Comparison of ENCODE assay signal across 8 cellular contexts in the genomic region with DNA sequence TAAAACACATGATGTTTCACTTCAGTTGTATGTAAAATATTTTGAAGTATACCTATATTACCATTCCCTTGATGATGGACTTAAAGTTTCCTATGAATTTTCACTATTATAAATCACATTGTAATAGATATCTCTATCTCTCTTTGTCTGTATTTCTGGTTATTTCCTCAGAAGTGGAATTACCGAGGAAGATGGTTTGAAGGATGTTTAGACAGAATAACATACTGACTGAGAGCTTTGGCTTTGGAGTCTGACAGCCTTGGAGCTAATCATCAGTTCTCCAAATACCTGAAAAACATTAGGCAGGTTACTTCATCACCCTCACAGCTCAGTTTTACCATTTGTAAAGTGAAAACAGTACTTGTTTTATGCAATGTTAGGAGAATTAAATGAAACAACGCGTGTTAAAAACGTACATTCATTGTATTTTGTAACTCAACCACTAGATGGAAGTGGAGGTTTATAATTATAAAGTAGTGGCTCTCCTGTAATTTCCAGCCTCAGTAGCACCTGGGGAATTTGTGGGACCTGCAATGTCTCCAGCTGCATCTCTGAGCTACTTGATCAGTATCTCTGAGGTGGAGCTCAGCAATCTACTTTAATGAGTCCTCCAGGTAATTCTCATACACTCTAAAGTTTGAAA. TPM values are rescaled to one million over a fixed set of nuclear protein-coding genes. Genes with fewer than 3 reads are reported as not detected.
DNase-seq lines count a peak whose midpoint lies in the region; TF ChIP-seq lines count a peak whose summit lies in the region.

No MANE protein-coding gene starts in this region.

- H3K36me3 Mint-ChIP-seq in HFFc6 (ENCODE audit: low read depth), result no peaks in the 10 kb centered on the region
- H3K36me3 Mint-ChIP-seq in chondrocyte (ENCODE audit: low read depth), result no peaks in the 10 kb centered on the region
- no peaks in the 10 kb centered on the region for H3K36me3 Mint-ChIP-seq in activated CD4-positive, alpha-beta memory T cell treated with anti-CD3 and anti-CD28 coated beads for 36 hours

- POLR2A ChIA-PET in activated CD4-positive, alpha-beta memory T cell treated with anti-CD3 and anti-CD28 coated beads for 36 hours (lab: Charles Lee), result no interaction called here

- DNase-seq in NCI-H510A treated with DMSO at 0.1 percent for 48 hours (lab: John Stamatoyannopoulos, UW) (peak; percentile 65), NCI-H510A (lab: John Stamatoyannopoulos, UW) (no peak), HFFc6 (peak; percentile 43), NCI-H82 (lab: John Stamatoyannopoulos, UW) (peak; percentile 54), chondrocyte (ENCODE audit: low spot score) (no peak), medulla oblongata (ENCODE audit: extremely low spot score) (peak; percentile 38), cerebellar nuclear complex (lab: John Stamatoyannopoulos, UW) (no peak)
- no peak for DNase-seq in activated CD4-positive, alpha-beta memory T cell treated with anti-CD3 and anti-CD28 coated beads for 36 hours

- H3K4me3 Mint-ChIP-seq in HFFc6 (peak overlapping the region; percentile 66; the same call in 1 of the 2 replicates), chondrocyte (ENCODE audit: unreplicated experiment) (no peak overlapping the region)
- no peak overlapping the region for H3K4me3 Mint-ChIP-seq in activated CD4-positive, alpha-beta memory T cell treated with anti-CD3 and anti-CD28 coated beads for 36 hours

- intact Hi-C loops in activated CD4-positive, alpha-beta memory T cell treated with anti-CD3 and anti-CD28 coated beads for 36 hours (cut with micrococcal nuclease), result loop anchor here (1.0 kb wide), 1 partner anchor 36 kb away; a partner anchor contains a TSS

- no peak overlapping the region; the same call in 1 of the 2 replicates for H3K27ac Mint-ChIP-seq in HFFc6
- H3K27ac Mint-ChIP-seq in chondrocyte (ENCODE audit: unreplicated experiment), result no peak overlapping the region
- H3K27ac Mint-ChIP-seq in activated CD4-positive, alpha-beta memory T cell treated with anti-CD3 and anti-CD28 coated beads for 36 hours, result no peak overlapping the region

- H3K4me1 Mint-ChIP-seq in HFFc6 (ENCODE audit: low read depth) (peaks cover 31% of the 10 kb centered on the region), chondrocyte (ENCODE audit: low read depth) (no peaks in the 10 kb centered on the region)
- H3K4me1 Mint-ChIP-seq in activated CD4-positive, alpha-beta memory T cell treated with anti-CD3 and anti-CD28 coated beads for 36 hours (ENCODE audit: low read depth), result no peaks in the 10 kb centered on the region

- TF ChIP-seq CTCF in HFFc6 (IDR thresholded peaks at IDR 0.05) (peak; percentile 82), chondrocyte (IDR thresholded peaks at IDR 0.05) (peak; percentile 89)

- H3K9me3 Mint-ChIP-seq in HFFc6, result no peaks in the 10 kb centered on the region
- H3K9me3 Mint-ChIP-seq in chondrocyte (ENCODE audit: low read depth), result no peaks in the 10 kb centered on the region
- no peaks in the 10 kb centered on the region for H3K9me3 Mint-ChIP-seq in activated CD4-positive, alpha-beta memory T cell treated with anti-CD3 and anti-CD28 coated beads for 36 hours

- H3K27me3 Mint-ChIP-seq in HFFc6 (ENCODE audit: insufficient read depth) (no peaks in the 10 kb centered on the region; the same call in 1 of the 2 replicates), chondrocyte (ENCODE audit: low read depth) (peaks cover 12% of the 10 kb centered on the region)
- H3K27me3 Mint-ChIP-seq in activated CD4-positive, alpha-beta memory T cell treated with anti-CD3 and anti-CD28 coated beads for 36 hours, result peaks cover 3% of the 10 kb centered on the region

- CTCF ChIA-PET in activated CD4-positive, alpha-beta memory T cell treated with anti-CD3 and anti-CD28 coated beads for 36 hours (lab: Charles Lee), result interaction anchor here (0.7 to 1.5 kb wide), 18 partner anchors 9 to 536 kb away, joined by 3 to 7 read pairs (median 3); no protein-coding TSS in a partner anchor

RNA-seq across cellular contexts. Expression of a gene that starts 14.3 kb away (rescaled TPM):
- 1 to 10 TPM in 1 of 6 experiments, under 1 TPM in 4, not detected in 1; 0.15 to 1.3 (median 0.46) TPM for total RNA-seq in HFFc6 (2021; fragmentation: NEBNext Ultra II Directional; extraction: Animal tissue kit (Norgen Biotek cat#: 25700))
- not detected in 3 replicates for total RNA-seq in chondrocyte
- not detected for total RNA-seq in activated CD4-positive, alpha-beta memory T cell treated with anti-CD3 and anti-CD28 coated beads for 36 hours

RNA-seq across cellular contexts. Expression of a gene that starts 23.4 kb away (rescaled TPM):
- under 1 TPM in 5 of 6 experiments, not detected in 1; 0.02 to 0.14 (median 0.10) TPM for total RNA-seq in HFFc6 (2021; fragmentation: NEBNext Ultra II Directional; extraction: Animal tissue kit (Norgen Biotek cat#: 25700))
- not detected in 3 replicates for total RNA-seq in chondrocyte
- not detected for total RNA-seq in activated CD4-positive, alpha-beta memory T cell treated with anti-CD3 and anti-CD28 coated beads for 36 hours

RNA-seq across cellular contexts. Expression of a gene that starts 36.3 kb away (rescaled TPM):
- 10 to 100 TPM; 38.8 to 48.0 (median 43.1) TPM for total RNA-seq in HFFc6 (2021; fragmentation: NEBNext Ultra II Directional; extraction: Animal tissue kit (Norgen Biotek cat#: 25700))
- 23.8 to 31.2 TPM (median 25.7 TPM) in 3 replicates for total RNA-seq in chondrocyte
- 10 to 100 TPM; 33.6 to 35.5 TPM for total RNA-seq in activated CD4-positive, alpha-beta memory T cell treated with anti-CD3 and anti-CD28 coated beads for 36 hours

RNA-seq across cellular contexts. Expression of a gene that starts 59.9 kb away (rescaled TPM):
- not detected for total RNA-seq in HFFc6 (2021; fragmentation: NEBNext Ultra II Directional; extraction: Animal tissue kit (Norgen Biotek cat#: 25700))
- total RNA-seq in chondrocyte, result not detected in 3 replicates
- total RNA-seq in activated CD4-positive, alpha-beta memory T cell treated with anti-CD3 and anti-CD28 coated beads for 36 hours, result not detected

Comparison
In these comparisons a context has a peak if more than half of its experiments do, and no peak if none do; other contexts are left out.
1. DNase-seq: peak in NCI-H510A treated with DMSO at 0.1 percent for 48 hours (single experiment), HFFc6 (single experiment), NCI-H82 (single experiment) and medulla oblongata (single experiment); none in NCI-H510A (single experiment), chondrocyte (single experiment), activated CD4-positive, alpha-beta memory T cell treated with anti-CD3 and anti-CD28 coated beads for 36 hours (single experiment) and cerebellar nuclear complex (0 of 2).